In the genomic region with DNA sequence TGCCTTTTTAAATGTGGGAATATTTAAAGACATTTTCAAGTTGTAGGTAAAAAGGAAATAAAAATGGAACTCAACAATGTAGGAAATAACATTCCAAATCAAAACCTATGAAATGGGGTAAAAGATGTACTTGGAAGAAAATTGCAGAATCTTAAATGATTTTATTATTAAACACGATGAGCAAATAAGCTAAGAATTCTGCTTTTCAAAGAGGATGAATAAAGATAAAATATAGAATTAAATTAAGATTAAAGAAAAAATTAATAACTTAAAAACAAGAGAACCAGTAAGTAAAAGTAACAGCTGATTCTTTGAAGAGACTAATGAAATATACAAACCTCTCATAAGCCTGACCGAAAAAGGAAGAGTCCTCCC, we compare ENCODE assay signal across 34 cellular contexts.
"Had no signal": no experiment of that assay in that cellular context is flagged by ENCODE, and none has a peak within 500 bp of the region (broad histone marks: within the 10 kb centered on the region; RNA-seq: fewer than 3 reads in every experiment).

No MANE protein-coding gene starts in this region.

- H3K9me3 ChIP-seq: adrenal gland, body of pancreas, breast epithelium had no signal

- H3K36me3 Mint-ChIP-seq: activated CD4-positive, alpha-beta memory T cell treated with anti-CD3 and anti-CD28 coated beads for 36 hours; activated naive CD4-positive, alpha-beta T cell treated with anti-CD3 and anti-CD28 coated beads, Interleukin-2, amount 50 U/mL, for 72 hours had no signal

- H3K4me1 ChIP-seq: breast epithelium had no signal

- H3K4me3 ChIP-seq: adrenal gland, body of pancreas, breast epithelium had no signal

- DNase-seq: activated B cell treated with CpG ODN at 0.5 μM for 24 hours; activated CD4-positive, alpha-beta memory T cell treated with anti-CD3 and anti-CD28 coated beads for 36 hours; activated CD4-positive, alpha-beta T cell treated with anti-CD3 and anti-CD28 coated beads for 4 hours; activated CD4-positive, alpha-beta T cell treated with anti-CD3 and anti-CD28 coated beads, Interleukin-2, amount 10 ng/mL, durations not matched to agents 24 days and 14 days; activated CD4-positive, alpha-beta T cell treated with anti-CD3 and anti-CD28 coated beads, Interleukin-2, amount 50 U/mL, for 1 hour; activated CD4-positive, alpha-beta T cell treated with anti-CD3 and anti-CD28 coated beads, Interleukin-2, amount 50 U/mL, for 4 hours; activated CD4-positive, CD25-positive, alpha-beta regulatory T cell treated with anti-CD3 and anti-CD28 coated beads, Interleukin-2, amount 50 U/mL, for 72 hours; activated CD8-positive, alpha-beta memory T cell treated with anti-CD3 and anti-CD28 coated beads, Interleukin-2, amount 50 U/mL, for 4 hours; activated CD8-positive, alpha-beta T cell treated with anti-CD3 and anti-CD28 coated beads for 36 hours; activated effector memory CD4-positive, alpha-beta T cell treated with anti-CD3 and anti-CD28 coated beads, Interleukin-2, amount 50 U/mL, for 16 hours; activated gamma-delta T cell treated with Interleukin-2 at 50 U/mL for 16 hours; activated naive CD4-positive, alpha-beta T cell; activated naive CD4-positive, alpha-beta T cell treated with anti-CD3 and anti-CD28 coated beads for 36 hours; activated naive CD4-positive, alpha-beta T cell treated with anti-CD3 and anti-CD28 coated beads, Interleukin-2, amount 50 U/mL, for 16 hours; activated naive CD8-positive, alpha-beta T cell treated with anti-CD3 and anti-CD28 coated beads for 36 hours; activated T-cell treated with anti-CD3 and anti-CD28 coated beads for 4 hours; activated T-cell treated with anti-CD3 and anti-CD28 coated beads, Interleukin-2, amount 50 U/mL, for 1 hour; activated T-cell treated with anti-CD3 and anti-CD28 coated beads, Interleukin-2, amount 50 U/mL, for 4 hours; activated T-cell treated with anti-CD3 and anti-CD28 coated beads, Interleukin-2, amount 50 U/mL, for 72 hours; amniotic stem cell; aorta; body of pancreas; brain microvascular endothelial cell; central memory CD4-positive, alpha-beta T cell; T-helper 2 cell; T-helper 9 cell had no signal

- H3K4me3 Mint-ChIP-seq: activated B cell treated with CpG ODN at 0.5 μM for 24 hours; activated CD4-positive, alpha-beta memory T cell treated with anti-CD3 and anti-CD28 coated beads for 36 hours; activated CD4-positive, alpha-beta T cell treated with anti-CD3 and anti-CD28 coated beads, Interleukin-2, amount 10 ng/mL, durations not matched to agents 24 days and 14 days; activated CD8-positive, alpha-beta T cell treated with anti-CD3 and anti-CD28 coated beads for 36 hours; activated naive CD4-positive, alpha-beta T cell treated with anti-CD3 and anti-CD28 coated beads for 36 hours; activated naive CD8-positive, alpha-beta T cell treated with anti-CD3 and anti-CD28 coated beads for 36 hours; activated T-cell treated with anti-CD3 and anti-CD28 coated beads, Interleukin-2, amount 50 U/mL, for 4 hours; activated T-cell treated with anti-CD3 and anti-CD28 coated beads, Interleukin-2, amount 50 U/mL, for 72 hours; activated T-helper 1 cell treated with anti-CD3 and anti-CD28 coated beads, Interleukin-12 subunit alpha, Interleukin-12 subunit beta, Interleukin-2, Interleukin-4 antibody, amounts not matched to agents 30 ng/mL and 10 ng/mL and 1 ng/mL, durations not matched to agents 14 hours and 24 hours and 36 hours; activated T-helper 17 cell treated with anti-CD3 and anti-CD28 coated beads, Interleukin-2, amount 50 U/mL, for 72 hours; T-helper 1 cell treated with Interleukin-12 subunit alpha and Interleukin-12 subunit beta and Interleukin-4 antibody, amounts not matched to agents 30 μg/mL and 1 μg/mL, for 36 hours; T-helper 2 cell treated with Interferon-gamma antibody and Interleukin-4, amounts not matched to agents 5 μg/mL and 100 μg/mL, for 36 hours had no signal

- H3K27me3 Mint-ChIP-seq: activated B cell treated with CpG ODN at 0.5 μM for 24 hours; activated CD4-positive, alpha-beta memory T cell treated with anti-CD3 and anti-CD28 coated beads for 36 hours; activated CD4-positive, alpha-beta T cell treated with anti-CD3 and anti-CD28 coated beads, Interleukin-2, amount 10 ng/mL, durations not matched to agents 24 days and 14 days; activated CD8-positive, alpha-beta T cell treated with anti-CD3 and anti-CD28 coated beads for 36 hours; activated naive CD8-positive, alpha-beta T cell treated with anti-CD3 and anti-CD28 coated beads for 36 hours; activated T-helper 17 cell treated with anti-CD3 and anti-CD28 coated beads, Interleukin-2, amount 50 U/mL, for 72 hours had no signal

- H3K27me3 ChIP-seq: adrenal gland, body of pancreas, brain microvascular endothelial cell, breast epithelium had no signal

- H3K9me3 Mint-ChIP-seq: activated B cell treated with CpG ODN at 0.5 μM for 24 hours; activated CD4-positive, alpha-beta memory T cell treated with anti-CD3 and anti-CD28 coated beads for 36 hours; activated CD4-positive, alpha-beta T cell treated with anti-CD3 and anti-CD28 coated beads, Interleukin-2, amount 10 ng/mL, durations not matched to agents 24 days and 14 days; activated CD8-positive, alpha-beta T cell treated with anti-CD3 and anti-CD28 coated beads for 36 hours; activated naive CD4-positive, alpha-beta T cell treated with anti-CD3 and anti-CD28 coated beads for 36 hours; activated naive CD4-positive, alpha-beta T cell treated with anti-CD3 and anti-CD28 coated beads, Interleukin-2, amount 50 U/mL, for 72 hours; activated naive CD8-positive, alpha-beta T cell treated with anti-CD3 and anti-CD28 coated beads for 36 hours; activated T-cell treated with anti-CD3 and anti-CD28 coated beads, Interleukin-2, amount 50 U/mL, for 4 hours; activated T-cell treated with anti-CD3 and anti-CD28 coated beads, Interleukin-2, amount 50 U/mL, for 72 hours; activated T-helper 1 cell treated with anti-CD3 and anti-CD28 coated beads, Interleukin-12 subunit alpha, Interleukin-12 subunit beta, Interleukin-2, Interleukin-4 antibody, amounts not matched to agents 30 ng/mL and 10 ng/mL and 1 ng/mL, durations not matched to agents 14 hours and 24 hours and 36 hours; activated T-helper 17 cell treated with anti-CD3 and anti-CD28 coated beads, Interleukin-2, amount 50 U/mL, for 72 hours; T-helper 1 cell treated with Interleukin-12 subunit alpha and Interleukin-12 subunit beta and Interleukin-4 antibody, amounts not matched to agents 30 μg/mL and 1 μg/mL, for 36 hours; T-helper 2 cell treated with Interferon-gamma antibody and Interleukin-4, amounts not matched to agents 5 μg/mL and 100 μg/mL, for 36 hours had no signal

- ATAC-seq: activated CD8-positive, alpha-beta T cell treated with anti-CD3 and anti-CD28 coated beads for 36 hours; activated naive CD4-positive, alpha-beta T cell treated with anti-CD3 and anti-CD28 coated beads, Interleukin-2, amount 50 U/mL, for 72 hours; activated T-cell treated with anti-CD3 and anti-CD28 coated beads, Interleukin-2, amount 50 U/mL, for 4 hours; activated T-cell treated with anti-CD3 and anti-CD28 coated beads, Interleukin-2, amount 50 U/mL, for 72 hours; activated T-helper 17 cell treated with anti-CD3 and anti-CD28 coated beads, Interleukin-2, amount 50 U/mL, for 72 hours; body of pancreas had no signal

- H3K27ac ChIP-seq: adrenal gland, body of pancreas, brain microvascular endothelial cell, breast epithelium, VCaP had no signal

- H3K36me3 ChIP-seq: adrenal gland, brain microvascular endothelial cell, breast epithelium had no signal

- H3K27ac Mint-ChIP-seq: activated B cell treated with CpG ODN at 0.5 μM for 24 hours; activated CD4-positive, alpha-beta memory T cell treated with anti-CD3 and anti-CD28 coated beads for 36 hours; activated CD4-positive, alpha-beta T cell treated with anti-CD3 and anti-CD28 coated beads, Interleukin-2, amount 10 ng/mL, durations not matched to agents 24 days and 14 days; activated CD8-positive, alpha-beta T cell treated with anti-CD3 and anti-CD28 coated beads for 36 hours; activated naive CD4-positive, alpha-beta T cell treated with anti-CD3 and anti-CD28 coated beads for 36 hours; activated naive CD4-positive, alpha-beta T cell treated with anti-CD3 and anti-CD28 coated beads, Interleukin-2, amount 50 U/mL, for 72 hours; activated naive CD8-positive, alpha-beta T cell treated with anti-CD3 and anti-CD28 coated beads for 36 hours; activated T-cell treated with anti-CD3 and anti-CD28 coated beads, Interleukin-2, amount 50 U/mL, for 72 hours; activated T-helper 1 cell treated with anti-CD3 and anti-CD28 coated beads, Interleukin-12 subunit alpha, Interleukin-12 subunit beta, Interleukin-2, Interleukin-4 antibody, amounts not matched to agents 30 ng/mL and 10 ng/mL and 1 ng/mL, durations not matched to agents 14 hours and 24 hours and 36 hours; activated T-helper 17 cell treated with anti-CD3 and anti-CD28 coated beads, Interleukin-2, amount 50 U/mL, for 72 hours; T-helper 1 cell treated with Interleukin-12 subunit alpha and Interleukin-12 subunit beta and Interleukin-4 antibody, amounts not matched to agents 30 μg/mL and 1 μg/mL, for 36 hours; T-helper 2 cell treated with Interferon-gamma antibody and Interleukin-4, amounts not matched to agents 5 μg/mL and 100 μg/mL, for 36 hours had no signal
